Comparison of ENCODE assay signal across 15 cellular contexts in genomic region chr10:71761541-71762113, GRCh38. TPM values are rescaled to one million over a fixed set of nuclear protein-coding genes. Genes with fewer than 3 reads are reported as not detected.
DNase-seq lines count a peak whose midpoint lies in the region; ATAC-seq and TF ChIP-seq lines count a peak whose summit lies in the region.
"Had no signal": no experiment of that assay in that cellular context is flagged by ENCODE, and none has a peak within 500 bp of the region (broad histone marks: within the 10 kb centered on the region; RNA-seq: fewer than 3 reads in every experiment).

No MANE protein-coding gene starts in this region.

- intact Hi-C loops in OCI-LY7 (cut with micrococcal nuclease; ENCODE audit: unreplicated experiment) = no loop called here

- H3K9me2 ChIP-seq in OCI-LY7 (ENCODE audit: insufficient read depth, low read length) = no peaks in the 10 kb centered on the region

- CTCF ChIA-PET in OCI-LY7 (lab: Charles Lee; ENCODE audit: unreplicated experiment) = no interaction called here

- H3K4me2 ChIP-seq in OCI-LY7 (ENCODE audit: low read length) (no peak overlapping the region), osteoblast (ENCODE audit: insufficient read depth, low read length) (no peak overlapping the region)

- peak; percentile 28 for TF ChIP-seq CTCF in OCI-LY7 (conservative IDR thresholded peaks at IDR 0.05; ENCODE audit: low read length)
- no peak for TF ChIP-seq CTCF in osteoblast (IDR thresholded peaks at IDR 0.05; ENCODE audit: extremely low read depth, low read depth, low read length)

- ATAC-seq in effector memory CD8-positive, alpha-beta T cell (replicated peaks) = no peak
- ATAC-seq in GM18519 (IDR thresholded peaks at IDR 0.05; ENCODE audit: low FRiP score, unreplicated experiment) (no peak), GM21360 (IDR thresholded peaks at IDR 0.05; ENCODE audit: unreplicated experiment) (no peak), HG02938 (IDR thresholded peaks at IDR 0.05; ENCODE audit: unreplicated experiment) (no peak)

- peak overlapping the region; percentile 61 to 70 for H3K4me3 Mint-ChIP-seq in effector memory CD8-positive, alpha-beta T cell
- H3K4me3 Mint-ChIP-seq: activated B cell treated with CpG ODN at 0.5 μM for 24 hours had no signal

- H3K4me3 ChIP-seq in OCI-LY7 (ENCODE audit: low read depth, low read length, poor library complexity, severe bottlenecking) (no peak overlapping the region), osteoblast (ENCODE audit: insufficient read depth, low read length) (no peak overlapping the region)
- H3K4me3 ChIP-seq: Peyer's patch, suprapubic skin had no signal

- no peaks in the 10 kb centered on the region for H3K27me3 ChIP-seq in osteoblast (ENCODE audit: insufficient read depth, low read length)
- H3K27me3 ChIP-seq: Peyer's patch, suprapubic skin had no signal

- H2AFZ ChIP-seq in OCI-LY7 (ENCODE audit: low read length) = no peak overlapping the region
- no peak overlapping the region for H2AFZ ChIP-seq in osteoblast (ENCODE audit: low read length)

- no peaks in the 10 kb centered on the region for H3K9me3 Mint-ChIP-seq in effector memory CD8-positive, alpha-beta T cell
- H3K9me3 Mint-ChIP-seq: activated B cell treated with CpG ODN at 0.5 μM for 24 hours had no signal

- H3K4me1 Mint-ChIP-seq in effector memory CD8-positive, alpha-beta T cell (ENCODE audit: low read depth in 2 of 2) = peaks cover 66 to 68% of the 10 kb centered on the region in 2 donors

- H3K4me1 ChIP-seq in OCI-LY7 (ENCODE audit: insufficient read depth, low read length, poor library complexity, severe bottlenecking) (peaks cover 8% of the 10 kb centered on the region), osteoblast (ENCODE audit: insufficient read depth, low read length) (peaks cover 31% of the 10 kb centered on the region)

- BruUV-seq in OCI-LY7 (replicated peaks; lab: Mats Ljungman, UMichigan) = no TSS peak

- no peaks in the 10 kb centered on the region for H3K27me3 Mint-ChIP-seq in effector memory CD8-positive, alpha-beta T cell
- H3K27me3 Mint-ChIP-seq: activated B cell treated with CpG ODN at 0.5 μM for 24 hours had no signal

- H3K27ac ChIP-seq in OCI-LY7 (ENCODE audit: low read depth, low read length, poor library complexity, severe bottlenecking) (no peak overlapping the region), osteoblast (ENCODE audit: low read depth, low read length) (no peak overlapping the region)
- H3K27ac ChIP-seq: 22Rv1, suprapubic skin had no signal

- H4K20me1 ChIP-seq in OCI-LY7 (ENCODE audit: insufficient read depth, low read length) = no peaks in the 10 kb centered on the region
- peaks cover 11% of the 10 kb centered on the region for H4K20me1 ChIP-seq in osteoblast (ENCODE audit: insufficient read depth, low read length)

- H3K9me3 ChIP-seq in OCI-LY7 (ENCODE audit: low read length) (no peaks in the 10 kb centered on the region), osteoblast (ENCODE audit: low read depth, low read length) (no peaks in the 10 kb centered on the region)
- H3K9me3 ChIP-seq: Peyer's patch, suprapubic skin had no signal

- H3K79me2 ChIP-seq in OCI-LY7 (ENCODE audit: insufficient read depth, low read depth, low read length) (no peaks in the 10 kb centered on the region), osteoblast (ENCODE audit: insufficient read depth, low read length) (peaks cover 6% of the 10 kb centered on the region)

- no peaks in the 10 kb centered on the region for H3K36me3 ChIP-seq in OCI-LY7 (ENCODE audit: insufficient read depth, low read length)
- peaks cover 21% of the 10 kb centered on the region for H3K36me3 ChIP-seq in osteoblast (ENCODE audit: insufficient read depth, low read length)

- POLR2A ChIA-PET in OCI-LY7 (lab: Charles Lee) = no interaction called here

- H3K36me3 Mint-ChIP-seq in effector memory CD8-positive, alpha-beta T cell (ENCODE audit: insufficient read depth) = peaks cover 79% of the 10 kb centered on the region

- DNase-seq in DMS53 (lab: John Stamatoyannopoulos, UW) (peak; percentile 12), DMS53 treated with DMSO at 0.1 percent for 48 hours (lab: John Stamatoyannopoulos, UW; ENCODE audit: unreplicated experiment) (no peak), OCI-LY7 (ENCODE audit: low spot score) (no peak), osteoblast (ENCODE audit: insufficient read length, low spot score, missing footprints) (peak; percentile 57)
- DNase-seq in effector memory CD8-positive, alpha-beta T cell = no peak
- DNase-seq: activated B cell treated with CpG ODN at 0.5 μM for 24 hours; Peyer's patch; stimulated activated CD4-positive, alpha-beta T cell treated with anti-CD3 and anti-CD28 coated beads, Interleukin-2, amount 100 ng/mL, for 48 hours had no signal

- peak overlapping the region; percentile 86 to 95 for H3K27ac Mint-ChIP-seq in effector memory CD8-positive, alpha-beta T cell
- H3K27ac Mint-ChIP-seq: activated B cell treated with CpG ODN at 0.5 μM for 24 hours had no signal

RNA-seq across cellular contexts. Expression of gene VSIR, which starts 11.7 kb away (rescaled TPM):
- total RNA-seq in OCI-LY7 (2014; rRNA removed; shearing (Covaris generic)) = 2.1 and 2.2 TPM in 2 replicates
- total RNA-seq in OCI-LY7 (2022) (4.9 and 9.0 TPM in 2 replicates), osteoblast (69.5 and 75.3 TPM in 2 replicates)

RNA-seq across cellular contexts. Expression of gene C10orf105, which starts 42.0 kb away (rescaled TPM):
- 0.09 TPM in 1 of 2 replicates, not detected in the other for total RNA-seq in OCI-LY7 (2014; rRNA removed; shearing (Covaris generic))
- total RNA-seq in OCI-LY7 (2022) = 0.09 and 0.15 TPM in 2 replicates
- under 0.01 TPM in 1 of 2 replicates, not detected in the other for total RNA-seq in osteoblast
- total RNA-seq: activated B cell treated with CpG ODN at 0.5 μM for 24 hours, Daoy, epithelial cell of proximal tubule had no signal

Comparison
In these comparisons a context has a peak if more than half of its experiments do, and no peak if none do; other contexts are left out.
1. DNase-seq: peak in DMS53 (single experiment) and osteoblast (single experiment); none in DMS53 treated with DMSO at 0.1 percent for 48 hours (single experiment), OCI-LY7 (single experiment) and effector memory CD8-positive, alpha-beta T cell (0 of 3).